Comparison of ENCODE assay signal across 8 cellular contexts in the genomic region with DNA sequence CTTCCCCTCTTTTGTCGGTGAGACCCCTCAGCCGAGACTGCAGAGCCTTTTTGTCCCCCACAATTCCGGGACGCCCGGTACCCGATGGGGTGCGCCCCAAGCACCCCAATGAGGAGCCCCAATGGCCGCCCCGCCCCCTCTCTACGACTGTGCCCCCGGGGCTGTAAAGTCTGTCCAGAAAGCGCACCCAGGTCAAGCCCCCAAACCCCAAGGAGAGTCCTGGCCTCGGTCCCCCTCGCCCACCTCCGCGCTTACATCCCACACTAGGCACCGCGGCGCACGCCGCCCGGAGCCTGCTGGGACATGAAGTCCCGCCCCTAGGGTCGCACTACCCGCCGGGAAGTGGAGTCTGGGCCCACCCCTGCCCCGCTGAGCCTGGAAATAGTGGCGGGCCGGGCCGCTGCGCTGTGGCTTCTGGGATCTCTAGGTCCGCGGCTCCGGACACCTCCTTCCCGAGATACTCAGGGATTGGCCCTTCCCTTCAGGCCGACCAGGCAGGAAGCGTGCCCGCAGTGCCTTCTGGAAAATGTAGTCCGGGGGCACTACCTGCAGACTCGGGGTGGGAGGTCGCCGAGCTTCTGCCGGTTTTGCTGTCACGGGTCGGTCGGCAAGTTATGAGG.
DNase-seq lines count a peak whose midpoint lies in the region; ATAC-seq, FAIRE-seq and TF ChIP-seq lines count a peak whose summit lies in the region.

Gene MEN1, minus strand, starts transcription at position 281 of the 620 bp plus-strand sequence. CDS start 442 bp downstream, outside the sequence.

- H3K4me3 ChIP-seq in AG10803 (ENCODE audit: low read length) = peak within 1 kb of the TSS; percentile 84

- TF ChIP-seq CTCF in AG10803 (conservative IDR thresholded peaks at IDR 0.05; ENCODE audit: low read length) = no peak

- ATAC-seq in HG03460 (IDR thresholded peaks at IDR 0.05; ENCODE audit: unreplicated experiment) = peak; percentile 50

- DNase-seq in AG10803 (ENCODE audit: low read depth) (peak; percentile 94), GM19239 (ENCODE audit: insufficient read length, low spot score) (peak; percentile 92), NCI-H69 (lab: John Stamatoyannopoulos, UW) (peak; percentile 99), dedifferentiated amniotic fluid mesenchymal stem cell (ENCODE audit: extremely low spot score) (peak; percentile 91), left kidney (ENCODE audit: low read depth, low spot score) (peak; percentile 99)
- peak; percentile 65 for DNase-seq in activated CD4-positive, alpha-beta T cell treated with anti-CD3 and anti-CD28 coated beads, Interleukin-2, amount 50 U/mL, for 1 hour
- DNase-seq in stimulated activated CD4-positive, alpha-beta T cell treated with anti-CD3 and anti-CD28 coated beads, Interleukin-1b, Interleukin-23, amount 100 ng/mL, for 48 hours = peak; percentile 89

- FAIRE-seq in GM19239 (lab: Jason Lieb, UNC) = peak; percentile 94

Comparison
In these comparisons a context has a peak if more than half of its experiments do, and no peak if none do; other contexts are left out.
1. Peak in every context shown above with its lines: DNase-seq, ATAC-seq and H3K4me3 ChIP-seq.